Comparison of ENCODE assay signal across 28 cellular contexts in genomic region chr6:147947521-147947920, GRCh38.
DNase-seq lines count a peak whose midpoint lies in the region; ATAC-seq and TF ChIP-seq lines count a peak whose summit lies in the region.
"Had no signal": no experiment of that assay in that cellular context is flagged by ENCODE, and none has a peak within 500 bp of the region (broad histone marks: within the 10 kb centered on the region; RNA-seq: fewer than 3 reads in every experiment).

No MANE protein-coding gene starts in this region.

- H3K9me3 ChIP-seq in SK-N-MC (ENCODE audit: low read depth, low read length) (no peaks in the 10 kb centered on the region), upper lobe of right lung (no peaks in the 10 kb centered on the region)
- H3K9me3 ChIP-seq: SJSA1, tibial nerve had no signal

- ATAC-seq in upper lobe of right lung: peak; percentile 26
- ATAC-seq: activated CD8-positive, alpha-beta T cell treated with anti-CD3 and anti-CD28 coated beads, Interleukin-2, amount 10 ng/mL, durations not matched to agents 7 days and 5 days; natural killer cell treated with Interleukin-12 subunit alpha and Interleukin-12 subunit beta and Interleukin-15 and Interleukin-18, amount 100 ng/mL, for 72 hours; right cardiac atrium; stimulated activated naive CD8-positive, alpha-beta T cell treated with anti-CD3 and anti-CD28 coated beads, Interleukin-15, Interleukin-2, amounts not matched to agents 100 U/mL and 50 U/mL, for 24 hours had no signal

- H3K4me1 ChIP-seq in upper lobe of right lung: peaks cover 21% of the 10 kb centered on the region

- H3K9me3 Mint-ChIP-seq in mesothelial cell of epicardium: peaks cover 26% of the 10 kb centered on the region

- H3K9ac ChIP-seq in SK-N-MC (ENCODE audit: insufficient read length): peak overlapping the region; percentile 43

- peak overlapping the region; percentile 73 for H3K4me3 ChIP-seq in SK-N-MC
- H3K4me3 ChIP-seq in epithelial cell of esophagus (ENCODE audit: low read length): no peak overlapping the region
- H3K4me3 ChIP-seq in upper lobe of right lung: no peak overlapping the region
- H3K4me3 ChIP-seq: coronary artery, ovary, SJSA1, tibial nerve had no signal

- H3K27me3 ChIP-seq in upper lobe of right lung: no peaks in the 10 kb centered on the region
- H3K27me3 ChIP-seq: ovary, SJSA1, tibial nerve had no signal

- H3K27ac ChIP-seq in SK-N-MC (peak overlapping the region; percentile 81), upper lobe of right lung (peak overlapping the region; percentile 20)
- H3K27ac ChIP-seq: coronary artery, ovary, SJSA1 had no signal

- H3K4me1 Mint-ChIP-seq in mesothelial cell of epicardium: peaks cover 32% of the 10 kb centered on the region
- H3K4me1 Mint-ChIP-seq: activated naive CD8-positive, alpha-beta T cell treated with anti-CD3 and anti-CD28 coated beads, Interleukin-2, amount 10 ng/mL, durations not matched to agents 7 days and 5 days had no signal

- H3K36me3 ChIP-seq in SK-N-MC (ENCODE audit: insufficient read depth, low read length): no peaks in the 10 kb centered on the region
- H3K36me3 ChIP-seq in upper lobe of right lung: no peaks in the 10 kb centered on the region
- H3K36me3 ChIP-seq: ovary, SJSA1, tibial nerve had no signal

- no peak overlapping the region for H3K4me3 Mint-ChIP-seq in mesothelial cell of epicardium
- H3K4me3 Mint-ChIP-seq: activated CD8-positive, alpha-beta T cell treated with anti-CD3 and anti-CD28 coated beads, Interleukin-2, amount 10 ng/mL, durations not matched to agents 7 days and 5 days; activated naive CD8-positive, alpha-beta T cell treated with anti-CD3 and anti-CD28 coated beads, Interleukin-2, amount 10 ng/mL, durations not matched to agents 7 days and 5 days; brain; natural killer cell treated with Interleukin-12 subunit alpha and Interleukin-12 subunit beta and Interleukin-15 and Interleukin-18, amount 100 ng/mL, for 72 hours had no signal

- DNase-seq in SK-N-MC (ENCODE audit: low read depth, low spot score) (no peak), epithelial cell of esophagus (ENCODE audit: low read depth) (peak; percentile 27), mesothelial cell of epicardium (ENCODE audit: low spot score in 2 of 2, unreplicated experiment in 2 of 2) (no peak), upper lobe of right lung (no peak), NCI-H2029 treated with DMSO at 0.1 percent for 48 hours (lab: John Stamatoyannopoulos, UW) (no peak), ecto neural progenitor cell (ENCODE audit: low spot score) (no peak)
- no peak for DNase-seq in NK-92 treated with Interleukin-12 subunit alpha and Interleukin-12 subunit beta, amount 100 ng/mL, for 24 hours (lab: John Stamatoyannopoulos, UW)
- DNase-seq: activated CD4-positive, CD25-positive, alpha-beta regulatory T cell treated with anti-CD3 and anti-CD28 coated beads, Interleukin-2, amount 50 U/mL, for 72 hours; activated CD8-positive, alpha-beta T cell treated with anti-CD3 and anti-CD28 coated beads, Interleukin-2, amount 10 ng/mL, durations not matched to agents 7 days and 5 days; activated effector memory CD4-positive, alpha-beta T cell treated with Interleukin-2 at 50 U/mL for 16 hours; activated naive CD8-positive, alpha-beta T cell treated with anti-CD3 and anti-CD28 coated beads, Interleukin-2, amount 10 ng/mL, durations not matched to agents 7 days and 5 days; activated T-cell treated with anti-CD3 and anti-CD28 coated beads for 4 hours; GDM1; GOT3; KG1; mesendoderm; NCI-H1694 treated with DMSO at 0.1 percent for 48 hours; NCI-H2171 treated with DMSO at 0.1 percent for 48 hours; NCI-H524; ovary; right cardiac atrium; stimulated activated naive CD8-positive, alpha-beta T cell treated with anti-CD3 and anti-CD28 coated beads, Interleukin-15, Interleukin-2, amounts not matched to agents 100 U/mL and 50 U/mL, for 24 hours; T-helper 1 cell had no signal

- peak overlapping the region; percentile 94 for H3K27ac Mint-ChIP-seq in mesothelial cell of epicardium
- H3K27ac Mint-ChIP-seq: activated CD8-positive, alpha-beta T cell treated with anti-CD3 and anti-CD28 coated beads, Interleukin-2, amount 10 ng/mL, durations not matched to agents 7 days and 5 days; activated naive CD8-positive, alpha-beta T cell treated with anti-CD3 and anti-CD28 coated beads, Interleukin-2, amount 10 ng/mL, durations not matched to agents 7 days and 5 days; brain; natural killer cell treated with Interleukin-12 subunit alpha and Interleukin-12 subunit beta and Interleukin-15 and Interleukin-18, amount 100 ng/mL, for 72 hours had no signal

- peaks cover 11% of the 10 kb centered on the region for H3K36me3 Mint-ChIP-seq in mesothelial cell of epicardium
- H3K36me3 Mint-ChIP-seq: activated naive CD8-positive, alpha-beta T cell treated with anti-CD3 and anti-CD28 coated beads, Interleukin-2, amount 10 ng/mL, durations not matched to agents 7 days and 5 days; natural killer cell treated with Interleukin-12 subunit alpha and Interleukin-12 subunit beta and Interleukin-15 and Interleukin-18, amount 100 ng/mL, for 72 hours had no signal

- H3K27me3 Mint-ChIP-seq in mesothelial cell of epicardium (ENCODE audit: low read depth): no peaks in the 10 kb centered on the region
- H3K27me3 Mint-ChIP-seq: activated naive CD8-positive, alpha-beta T cell treated with anti-CD3 and anti-CD28 coated beads, Interleukin-2, amount 10 ng/mL, durations not matched to agents 7 days and 5 days; natural killer cell treated with Interleukin-12 subunit alpha and Interleukin-12 subunit beta and Interleukin-15 and Interleukin-18, amount 100 ng/mL, for 72 hours had no signal

- intact Hi-C loops in upper lobe of right lung (cut with DNase I): no loop called here

- TF ChIP-seq CTCF in epithelial cell of esophagus (IDR thresholded peaks at IDR 0.05; ENCODE audit: insufficient read depth, low read depth, low read length, missing control alignments) (no peak), mesothelial cell of epicardium (IDR thresholded peaks at IDR 0.05; ENCODE audit: unreplicated experiment) (no peak), upper lobe of right lung (IDR thresholded peaks at IDR 0.05) (no peak)
